Comparison of ENCODE assay signal across 29 cellular contexts in genomic region chr6:105545206-105545920, GRCh38.
DNase-seq lines count a peak whose midpoint lies in the region; ATAC-seq and TF ChIP-seq lines count a peak whose summit lies in the region.
"Had no signal": no experiment of that assay in that cellular context is flagged by ENCODE, and none has a peak within 500 bp of the region (broad histone marks: within the 10 kb centered on the region; RNA-seq: fewer than 3 reads in every experiment).

No MANE protein-coding gene starts in this region.

- ATAC-seq in foreskin keratinocyte = no peak
- ATAC-seq in CD4-positive, alpha-beta T cell (ENCODE audit: poor library complexity) = no peak
- ATAC-seq: activated CD8-positive, alpha-beta memory T cell treated with anti-CD3 and anti-CD28 coated beads, Interleukin-2, amount 10 ng/mL, durations not matched to agents 7 days and 5 days; gastroesophageal sphincter; stimulated activated naive B cell treated with anti-CD40 and anti-IgM and Interleukin-4, amounts not matched to agents 10 μg/mL and 1 μg/mL and 100 μg/mL, for 72 hours had no signal

- TF ChIP-seq CTCF in MCF 10A (IDR thresholded peaks at IDR 0.05; ENCODE audit: unreplicated experiment) = no peak
- no peak for TF ChIP-seq CTCF in breast epithelium (IDR thresholded peaks at IDR 0.05)
- no peak for TF ChIP-seq CTCF in foreskin keratinocyte (conservative IDR thresholded peaks at IDR 0.05)
- no peak for TF ChIP-seq CTCF in CD4-positive, alpha-beta T cell (IDR thresholded peaks at IDR 0.05)

- DNase-seq in MCF 10A (ENCODE audit: unreplicated experiment) = peak; percentile 56
- no peak for DNase-seq in breast epithelium (ENCODE audit: low spot score in 2 of 2)
- DNase-seq in amniotic epithelial cell (ENCODE audit: low read depth) = peak; percentile 79
- DNase-seq in foreskin keratinocyte = peak in 1 of 2 donors; percentile 57
- no peak for DNase-seq in activated CD4-positive, alpha-beta T cell treated with anti-CD3 and anti-CD28 coated beads, Interleukin-2, amount 10 ng/mL, durations not matched to agents 7 days and 5 days
- no peak for DNase-seq in pons (ENCODE audit: low spot score)
- no peak for DNase-seq in GF-D8 (lab: John Stamatoyannopoulos, UW)
- no peak for DNase-seq in CD4-positive, alpha-beta T cell
- DNase-seq: 8988T; activated CD4-positive, alpha-beta T cell treated with anti-CD3 and anti-CD28 coated beads for 4 hours; activated CD8-positive, alpha-beta memory T cell treated with anti-CD3 and anti-CD28 coated beads, Interleukin-2, amount 10 ng/mL, durations not matched to agents 7 days and 5 days; activated naive CD4-positive, alpha-beta T cell treated with anti-CD3 and anti-CD28 coated beads, Interleukin-2, amount 10 ng/mL, durations not matched to agents 7 days and 5 days; anterior cingulate cortex; central memory CD4-positive, alpha-beta T cell; DMS79 treated with DMSO at 0.1 percent for 48 hours; dorsolateral prefrontal cortex; islet precursor cell; KG1; NCI-H1694; NCI-H226; NCI-H748 treated with DMSO at 0.1 percent for 48 hours; SHP77 treated with DMSO at 0.1 percent for 48 hours; small intestine; stimulated activated CD4-positive, alpha-beta T cell treated with anti-CD3 and anti-CD28 coated beads, Interleukin-2, amount 100 ng/mL, for 48 hours; stimulated activated naive B cell treated with anti-CD40 and anti-IgM and Interleukin-4, amounts not matched to agents 10 μg/mL and 1 μg/mL and 100 μg/mL, for 72 hours; testis had no signal

- H3K4me3 Mint-ChIP-seq in MCF 10A (ENCODE audit: unreplicated experiment) = no peak overlapping the region
- no peak overlapping the region for H3K4me3 Mint-ChIP-seq in activated CD4-positive, alpha-beta T cell treated with anti-CD3 and anti-CD28 coated beads, Interleukin-2, amount 10 ng/mL, durations not matched to agents 7 days and 5 days
- no peak overlapping the region for H3K4me3 Mint-ChIP-seq in CD4-positive, alpha-beta T cell
- H3K4me3 Mint-ChIP-seq: activated CD8-positive, alpha-beta memory T cell treated with anti-CD3 and anti-CD28 coated beads, Interleukin-2, amount 10 ng/mL, durations not matched to agents 7 days and 5 days; activated naive CD4-positive, alpha-beta T cell treated with anti-CD3 and anti-CD28 coated beads, Interleukin-2, amount 10 ng/mL, durations not matched to agents 7 days and 5 days; B cell; stimulated activated naive B cell treated with anti-CD40 and anti-IgM and Interleukin-4, amounts not matched to agents 10 μg/mL and 1 μg/mL and 100 μg/mL, for 72 hours had no signal

- H3K4me1 ChIP-seq in breast epithelium (no peaks in the 10 kb centered on the region), foreskin keratinocyte (peaks cover 17% of the 10 kb centered on the region)
- H3K4me1 ChIP-seq: testis had no signal

- H3K36me3 Mint-ChIP-seq in MCF 10A (ENCODE audit: insufficient read depth, unreplicated experiment) = no peaks in the 10 kb centered on the region
- H3K36me3 Mint-ChIP-seq in activated CD4-positive, alpha-beta T cell treated with anti-CD3 and anti-CD28 coated beads, Interleukin-2, amount 10 ng/mL, durations not matched to agents 7 days and 5 days (ENCODE audit: low read depth) = no peaks in the 10 kb centered on the region
- H3K36me3 Mint-ChIP-seq in CD4-positive, alpha-beta T cell (ENCODE audit: low read depth) = no peaks in the 10 kb centered on the region
- H3K36me3 Mint-ChIP-seq: activated naive CD4-positive, alpha-beta T cell treated with anti-CD3 and anti-CD28 coated beads, Interleukin-2, amount 10 ng/mL, durations not matched to agents 7 days and 5 days; stimulated activated naive B cell treated with anti-CD40 and anti-IgM and Interleukin-4, amounts not matched to agents 10 μg/mL and 1 μg/mL and 100 μg/mL, for 72 hours had no signal

- no peak for TF ChIP-seq POLR2A in breast epithelium (IDR thresholded peaks at IDR 0.05)

- H3K27ac Mint-ChIP-seq in MCF 10A (ENCODE audit: low read depth, unreplicated experiment) = no peak overlapping the region
- H3K27ac Mint-ChIP-seq in activated CD4-positive, alpha-beta T cell treated with anti-CD3 and anti-CD28 coated beads, Interleukin-2, amount 10 ng/mL, durations not matched to agents 7 days and 5 days = no peak overlapping the region
- no peak overlapping the region for H3K27ac Mint-ChIP-seq in CD4-positive, alpha-beta T cell
- H3K27ac Mint-ChIP-seq: activated CD8-positive, alpha-beta memory T cell treated with anti-CD3 and anti-CD28 coated beads, Interleukin-2, amount 10 ng/mL, durations not matched to agents 7 days and 5 days; activated naive CD4-positive, alpha-beta T cell treated with anti-CD3 and anti-CD28 coated beads, Interleukin-2, amount 10 ng/mL, durations not matched to agents 7 days and 5 days; B cell; stimulated activated naive B cell treated with anti-CD40 and anti-IgM and Interleukin-4, amounts not matched to agents 10 μg/mL and 1 μg/mL and 100 μg/mL, for 72 hours had no signal

- no peaks in the 10 kb centered on the region for H3K9me3 Mint-ChIP-seq in MCF 10A (ENCODE audit: unreplicated experiment)
- no peaks in the 10 kb centered on the region for H3K9me3 Mint-ChIP-seq in activated CD4-positive, alpha-beta T cell treated with anti-CD3 and anti-CD28 coated beads, Interleukin-2, amount 10 ng/mL, durations not matched to agents 7 days and 5 days
- H3K9me3 Mint-ChIP-seq in CD4-positive, alpha-beta T cell = no peaks in the 10 kb centered on the region
- H3K9me3 Mint-ChIP-seq: activated naive CD4-positive, alpha-beta T cell treated with anti-CD3 and anti-CD28 coated beads, Interleukin-2, amount 10 ng/mL, durations not matched to agents 7 days and 5 days; stimulated activated naive B cell treated with anti-CD40 and anti-IgM and Interleukin-4, amounts not matched to agents 10 μg/mL and 1 μg/mL and 100 μg/mL, for 72 hours had no signal

- no peaks in the 10 kb centered on the region for H3K4me1 Mint-ChIP-seq in MCF 10A (ENCODE audit: insufficient read depth, unreplicated experiment)
- H3K4me1 Mint-ChIP-seq in activated CD4-positive, alpha-beta T cell treated with anti-CD3 and anti-CD28 coated beads, Interleukin-2, amount 10 ng/mL, durations not matched to agents 7 days and 5 days = no peaks in the 10 kb centered on the region
- no peaks in the 10 kb centered on the region for H3K4me1 Mint-ChIP-seq in CD4-positive, alpha-beta T cell (ENCODE audit: low read depth)
- H3K4me1 Mint-ChIP-seq: activated naive CD4-positive, alpha-beta T cell treated with anti-CD3 and anti-CD28 coated beads, Interleukin-2, amount 10 ng/mL, durations not matched to agents 7 days and 5 days; B cell; stimulated activated naive B cell treated with anti-CD40 and anti-IgM and Interleukin-4, amounts not matched to agents 10 μg/mL and 1 μg/mL and 100 μg/mL, for 72 hours had no signal

- H3K36me3 ChIP-seq in breast epithelium = no peaks in the 10 kb centered on the region
- H3K36me3 ChIP-seq: gastroesophageal sphincter had no signal

- no TSS peak for BruUV-seq in MCF 10A (replicated peaks; lab: Mats Ljungman, UMichigan)

- no peak overlapping the region for H3K4me3 ChIP-seq in breast epithelium
- H3K4me3 ChIP-seq: dorsolateral prefrontal cortex, gastroesophageal sphincter, lung, testis had no signal

- CTCF ChIA-PET in MCF 10A (lab: Yijun Ruan, JAX) = interaction anchor here (0.6 to 0.7 kb wide), 2 partner anchors 54 to 1454 kb away, joined by 3 read pairs; no protein-coding TSS in a partner anchor
- CTCF ChIA-PET in activated CD4-positive, alpha-beta T cell treated with anti-CD3 and anti-CD28 coated beads, Interleukin-2, amount 10 ng/mL, durations not matched to agents 7 days and 5 days (lab: Charles Lee) = interaction anchor here (0.6 to 1.4 kb wide), 4 partner anchors 12 to 158 kb away, joined by 3 to 5 read pairs (median 4); no protein-coding TSS in a partner anchor
- CTCF ChIA-PET in CD4-positive, alpha-beta T cell (lab: Charles Lee) = interaction anchor here (0.6 kb wide), 1 partner anchor 614 kb away, joined by 3 read pairs; no protein-coding TSS in a partner anchor

- H3K27me3 Mint-ChIP-seq in MCF 10A (ENCODE audit: insufficient read depth, unreplicated experiment) = no peaks in the 10 kb centered on the region
- peaks cover 27% of the 10 kb centered on the region for H3K27me3 Mint-ChIP-seq in activated CD4-positive, alpha-beta T cell treated with anti-CD3 and anti-CD28 coated beads, Interleukin-2, amount 10 ng/mL, durations not matched to agents 7 days and 5 days
- peaks cover 10% of the 10 kb centered on the region for H3K27me3 Mint-ChIP-seq in CD4-positive, alpha-beta T cell

- H3K27me3 ChIP-seq in breast epithelium (no peaks in the 10 kb centered on the region), foreskin keratinocyte (no peaks in the 10 kb centered on the region)
- no peaks in the 10 kb centered on the region for H3K27me3 ChIP-seq in CD4-positive, alpha-beta T cell (ENCODE audit: control insufficient read depth, insufficient read depth, low read length)
- H3K27me3 ChIP-seq: gastroesophageal sphincter, testis had no signal

- no peaks in the 10 kb centered on the region for H3K9me3 ChIP-seq in breast epithelium
- H3K9me3 ChIP-seq in CD4-positive, alpha-beta T cell (ENCODE audit: control insufficient read depth, low read length) = no peaks in the 10 kb centered on the region
- H3K9me3 ChIP-seq: gastroesophageal sphincter, testis had no signal

- intact Hi-C loops in MCF 10A (cut with micrococcal nuclease) = no loop called here
- intact Hi-C loops in breast epithelium (cut with DNase I; ENCODE audit: low total_unique reads) = no loop called here
- intact Hi-C loops in CD4-positive, alpha-beta T cell (cut with DNase I, micrococcal nuclease) = no loop called here

- POLR2A ChIA-PET in MCF 10A (lab: Yijun Ruan, JAX) = interaction anchor here (1.3 kb wide), 2 partner anchors 11 to 15 kb away, joined by 4 to 6 read pairs; no protein-coding TSS in a partner anchor
- POLR2A ChIA-PET in activated CD4-positive, alpha-beta T cell treated with anti-CD3 and anti-CD28 coated beads, Interleukin-2, amount 10 ng/mL, durations not matched to agents 7 days and 5 days (lab: Charles Lee) = no interaction called here
- POLR2A ChIA-PET in CD4-positive, alpha-beta T cell (lab: Charles Lee) = no interaction called here

- H3K27ac ChIP-seq in breast epithelium (no peak overlapping the region), foreskin keratinocyte (peak overlapping the region; percentile 75)
- no peak overlapping the region for H3K27ac ChIP-seq in CD4-positive, alpha-beta T cell (ENCODE audit: low read depth, low read length)
- H3K27ac ChIP-seq: dorsolateral prefrontal cortex, gastroesophageal sphincter, testis had no signal

Comparison
In these comparisons a context has a peak if more than half of its experiments do, and no peak if none do; other contexts are left out.
1. DNase-seq: peak in MCF 10A (single experiment) and amniotic epithelial cell (single experiment); none in breast epithelium (0 of 2), activated CD4-positive, alpha-beta T cell treated with anti-CD3 and anti-CD28 coated beads, Interleukin-2, amount 10 ng/mL, durations not matched to agents 7 days and 5 days (single experiment), pons (single experiment), GF-D8 (single experiment) and CD4-positive, alpha-beta T cell (0 of 10).